1 cellular context compared by ENCODE assay signal in the genomic region with DNA sequence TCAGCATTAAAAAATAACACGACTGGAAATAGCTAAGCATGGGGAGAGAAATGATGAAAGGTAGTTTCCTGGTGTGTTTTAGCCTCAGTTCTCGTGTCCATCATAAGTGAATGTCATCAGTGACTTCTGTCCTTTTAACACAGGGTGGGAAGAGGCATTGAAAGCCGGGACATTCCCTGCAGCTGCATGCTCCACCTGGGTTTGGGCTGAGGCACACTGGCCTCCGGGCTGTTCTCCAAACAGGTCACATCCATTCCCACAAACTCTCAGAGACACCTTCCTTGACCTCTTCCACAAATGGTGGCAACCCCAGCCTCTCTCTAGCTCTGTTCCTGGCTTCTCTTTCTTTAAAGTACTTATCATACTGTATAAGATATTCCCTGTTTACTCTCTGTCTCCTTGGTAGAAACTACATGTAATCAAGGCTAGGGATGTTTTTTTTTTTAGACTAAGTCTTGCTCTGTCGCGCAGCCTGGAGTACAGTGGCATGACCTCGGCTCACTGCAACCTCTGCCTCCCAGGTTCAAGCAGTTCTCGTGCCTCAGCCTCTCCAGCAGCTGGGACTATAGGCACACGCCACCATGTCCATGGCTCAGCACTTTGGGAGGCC.
TF ChIP-seq lines count a peak whose summit lies in the region.

No MANE protein-coding gene starts in this region.

TF ChIP-seq in A549, 52 proteins besides CTCF, POLR2A, EP300 and RAD21:
- TF ChIP-seq SREBF2 (IDR thresholded peaks at IDR 0.05) (no peak), NR3C1 (IDR thresholded peaks at IDR 0.05) (no peak), HOXB13 (CRISPR knock-in tag; IDR thresholded peaks at IDR 0.05; ENCODE audit: low read depth) (no peak), HMGXB4 (CRISPR knock-in tag; IDR thresholded peaks at IDR 0.05; ENCODE audit: borderline replicate concordance) (no peak), ZNF302 (CRISPR knock-in tag; IDR thresholded peaks at IDR 0.05) (no peak), ESRRA (IDR thresholded peaks at IDR 0.05; ENCODE audit: borderline replicate concordance, low read length) (no peak), BCL3 (IDR thresholded peaks at IDR 0.05) (no peak), FOXS1 (CRISPR knock-in tag; IDR thresholded peaks at IDR 0.05) (no peak), RARB (CRISPR knock-in tag; IDR thresholded peaks at IDR 0.05) (no peak), SMC3 (IDR thresholded peaks at IDR 0.05) (no peak), MAZ (IDR thresholded peaks at IDR 0.05; ENCODE audit: borderline replicate concordance, low read depth, low read length) (no peak), KDM5A (IDR thresholded peaks at IDR 0.05) (no peak), KDM1A (IDR thresholded peaks at IDR 0.05; ENCODE audit: low read depth) (no peak)
- TF ChIP-seq, protein P1, sequence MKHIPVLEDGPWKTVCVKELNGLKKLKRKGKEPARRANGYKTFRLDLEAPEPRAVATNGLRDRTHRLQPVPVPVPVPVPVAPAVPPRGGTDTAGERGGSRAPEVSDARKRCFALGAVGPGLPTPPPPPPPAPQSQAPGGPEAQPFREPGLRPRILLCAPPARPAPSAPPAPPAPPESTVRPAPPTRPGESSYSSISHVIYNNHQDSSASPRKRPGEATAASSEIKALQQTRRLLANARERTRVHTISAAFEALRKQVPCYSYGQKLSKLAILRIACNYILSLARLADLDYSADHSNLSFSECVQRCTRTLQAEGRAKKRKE (CRISPR knock-in tag; IDR thresholded peaks at IDR 0.05; ENCODE audit: low read depth): no peak
- TF ChIP-seq, protein P2, sequence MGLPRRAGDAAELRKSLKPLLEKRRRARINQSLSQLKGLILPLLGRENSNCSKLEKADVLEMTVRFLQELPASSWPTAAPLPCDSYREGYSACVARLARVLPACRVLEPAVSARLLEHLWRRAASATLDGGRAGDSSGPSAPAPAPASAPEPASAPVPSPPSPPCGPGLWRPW (IDR thresholded peaks at IDR 0.05): no peak
